Comparison of ENCODE assay signal across 24 cellular contexts in the genomic region with DNA sequence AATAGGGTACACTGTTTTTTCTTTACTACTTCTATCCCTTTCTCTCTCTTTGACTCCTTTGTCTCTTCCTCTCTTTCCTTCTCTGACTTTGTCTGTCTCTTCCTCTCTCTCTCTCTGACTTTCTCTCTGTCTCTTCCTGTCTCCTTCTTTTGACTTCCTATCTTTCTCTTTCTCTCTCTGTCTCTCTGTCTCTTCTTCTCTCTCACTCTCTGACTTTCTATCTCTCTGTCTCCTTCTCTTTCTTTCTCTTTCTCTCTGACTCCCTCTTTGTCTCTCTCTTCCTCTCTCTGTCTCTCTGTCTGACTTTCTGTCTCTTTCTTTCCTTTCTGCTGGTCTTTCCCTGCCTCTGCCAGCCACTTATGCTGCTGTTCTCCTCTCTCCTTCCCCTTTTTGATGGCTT.
DNase-seq lines count a peak whose midpoint lies in the region; ATAC-seq and TF ChIP-seq lines count a peak whose summit lies in the region.
"Had no signal": no experiment of that assay in that cellular context is flagged by ENCODE, and none has a peak within 500 bp of the region (broad histone marks: within the 10 kb centered on the region; RNA-seq: fewer than 3 reads in every experiment).

No MANE protein-coding gene starts in this region.

- H3K14ac ChIP-seq in mesenchymal stem cell (ENCODE audit: low read length in 2 of 2): no peak overlapping the region

- intact Hi-C loops in natural killer cell (cut with micrococcal nuclease): no loop called here
- intact Hi-C loops in activated T-helper 2 cell treated with anti-CD3 and anti-CD28 coated beads, Interferon-gamma antibody, Interleukin-2, Interleukin-4, amounts not matched to agents 10 μg/mL and 5 μg/mL and 100 μg/mL, durations not matched to agents 14 hours and 24 hours and 36 hours (cut with micrococcal nuclease): no loop called here

- H3K9me3 ChIP-seq in mesenchymal stem cell (ENCODE audit: control insufficient read depth, low read length): no peaks in the 10 kb centered on the region
- H3K9me3 ChIP-seq: body of pancreas, esophagus muscularis mucosa, mucosa of descending colon, prostate gland had no signal

- peak overlapping the region; percentile 2 for H3K4me3 Mint-ChIP-seq in natural killer cell treated with Interleukin-12 subunit alpha and Interleukin-12 subunit beta and Interleukin-15 and Interleukin-18, amount 100 ng/mL, for 72 hours
- H3K4me3 Mint-ChIP-seq in natural killer cell: no peak overlapping the region
- no peak overlapping the region for H3K4me3 Mint-ChIP-seq in activated naive CD8-positive, alpha-beta T cell treated with anti-CD3 and anti-CD28 coated beads for 36 hours
- H3K4me3 Mint-ChIP-seq in activated T-helper 2 cell treated with anti-CD3 and anti-CD28 coated beads, Interferon-gamma antibody, Interleukin-2, Interleukin-4, amounts not matched to agents 10 μg/mL and 5 μg/mL and 100 μg/mL, durations not matched to agents 14 hours and 24 hours and 36 hours (ENCODE audit: low read depth): no peak overlapping the region
- H3K4me3 Mint-ChIP-seq: activated CD4-positive, alpha-beta T cell treated with anti-CD3 and anti-CD28 coated beads for 36 hours; CD4-positive, alpha-beta T cell had no signal

- H2BK120ac ChIP-seq in mesenchymal stem cell (ENCODE audit: low read depth, low read length): peak overlapping the region; percentile 49

- peaks cover 4% of the 10 kb centered on the region for H3K36me3 Mint-ChIP-seq in natural killer cell treated with Interleukin-12 subunit alpha and Interleukin-12 subunit beta and Interleukin-15 and Interleukin-18, amount 100 ng/mL, for 72 hours
- H3K36me3 Mint-ChIP-seq in natural killer cell: no peaks in the 10 kb centered on the region
- peaks cover 14% of the 10 kb centered on the region for H3K36me3 Mint-ChIP-seq in activated naive CD8-positive, alpha-beta T cell treated with anti-CD3 and anti-CD28 coated beads for 36 hours
- H3K36me3 Mint-ChIP-seq in activated T-helper 2 cell treated with anti-CD3 and anti-CD28 coated beads, Interferon-gamma antibody, Interleukin-2, Interleukin-4, amounts not matched to agents 10 μg/mL and 5 μg/mL and 100 μg/mL, durations not matched to agents 14 hours and 24 hours and 36 hours (ENCODE audit: low read depth): no peaks in the 10 kb centered on the region

- no peak for ATAC-seq in natural killer cell treated with Interleukin-12 subunit alpha and Interleukin-12 subunit beta and Interleukin-15 and Interleukin-18, amount 100 ng/mL, for 72 hours
- ATAC-seq in natural killer cell (no peak), GM18498 (IDR thresholded peaks at IDR 0.05; ENCODE audit: unreplicated experiment) (no peak)
- ATAC-seq: activated CD4-positive, alpha-beta T cell treated with anti-CD3 and anti-CD28 coated beads for 36 hours; body of pancreas; left lobe of liver; mucosa of descending colon had no signal

- no peak overlapping the region for H3K4me2 ChIP-seq in mesenchymal stem cell (ENCODE audit: low read length, poor library complexity, severe bottlenecking)

- no peak for TF ChIP-seq CTCF in natural killer cell (IDR thresholded peaks at IDR 0.05)

- H3K36me3 ChIP-seq in mesenchymal stem cell (ENCODE audit: control insufficient read depth in 1 of 2, insufficient read depth in 2 of 2, low read depth in 1 of 2, low read length in 2 of 2): no peaks in the 10 kb centered on the region
- H3K36me3 ChIP-seq: esophagus muscularis mucosa, prostate gland, SJSA1 had no signal

- no peaks in the 10 kb centered on the region for H3K9me3 Mint-ChIP-seq in natural killer cell treated with Interleukin-12 subunit alpha and Interleukin-12 subunit beta and Interleukin-15 and Interleukin-18, amount 100 ng/mL, for 72 hours
- H3K9me3 Mint-ChIP-seq in natural killer cell: no peaks in the 10 kb centered on the region
- H3K9me3 Mint-ChIP-seq in activated naive CD8-positive, alpha-beta T cell treated with anti-CD3 and anti-CD28 coated beads for 36 hours: peaks cover 5% of the 10 kb centered on the region
- H3K9me3 Mint-ChIP-seq in activated T-helper 2 cell treated with anti-CD3 and anti-CD28 coated beads, Interferon-gamma antibody, Interleukin-2, Interleukin-4, amounts not matched to agents 10 μg/mL and 5 μg/mL and 100 μg/mL, durations not matched to agents 14 hours and 24 hours and 36 hours: peaks cover 3% of the 10 kb centered on the region
- H3K9me3 Mint-ChIP-seq: CD4-positive, alpha-beta T cell had no signal

- H2BK5ac ChIP-seq in mesenchymal stem cell (ENCODE audit: low read depth, low read length, poor library complexity, severe bottlenecking): no peak overlapping the region

- H3K4me3 ChIP-seq in mesenchymal stem cell (ENCODE audit: insufficient read depth in 1 of 2, low read depth in 1 of 2, low read length in 2 of 2): no peak overlapping the region
- H3K4me3 ChIP-seq: body of pancreas, esophagus muscularis mucosa, mucosa of descending colon, prostate gland, SJSA1 had no signal

- H4K8ac ChIP-seq in mesenchymal stem cell (ENCODE audit: low read length): no peak overlapping the region

- no peak overlapping the region for H3K27ac ChIP-seq in mesenchymal stem cell (ENCODE audit: low read length, poor library complexity, severe bottlenecking)
- H3K27ac ChIP-seq: body of pancreas, esophagus muscularis mucosa, prostate gland, SJSA1 had no signal

- no peak for DNase-seq in natural killer cell treated with Interleukin-12 subunit alpha and Interleukin-12 subunit beta and Interleukin-15 and Interleukin-18, amount 100 ng/mL, for 72 hours (ENCODE audit: low spot score)
- DNase-seq in natural killer cell (no peak), mesenchymal stem cell (no peak), activated gamma-delta T cell (lab: John Stamatoyannopoulos, UW) (no peak)
- DNase-seq in activated naive CD8-positive, alpha-beta T cell treated with anti-CD3 and anti-CD28 coated beads for 36 hours: no peak
- DNase-seq in activated T-helper 2 cell treated with anti-CD3 and anti-CD28 coated beads, Interferon-gamma antibody, Interleukin-2, Interleukin-4, amounts not matched to agents 10 μg/mL and 5 μg/mL and 100 μg/mL, durations not matched to agents 14 hours and 24 hours and 36 hours (ENCODE audit: low spot score): no peak
- DNase-seq: activated CD4-positive, alpha-beta T cell treated with anti-CD3 and anti-CD28 coated beads for 36 hours; body of pancreas; CD4-positive, alpha-beta T cell; DMS153; effector CD8-positive, alpha-beta T cell; hypothalamus; IMR-90; mucosa of descending colon; NCI-H1092; NCI-H187; NCI-H526 treated with DMSO at 0.1 percent for 48 hours; stimulated activated CD8-positive, alpha-beta memory T cell treated with anti-CD3 and anti-CD28 coated beads, Interleukin-4, amount 100 ng/mL, for 48 hours; T-helper 2 cell had no signal

- peak overlapping the region; percentile 3 to 19 for H3K27ac Mint-ChIP-seq in natural killer cell treated with Interleukin-12 subunit alpha and Interleukin-12 subunit beta and Interleukin-15 and Interleukin-18, amount 100 ng/mL, for 72 hours
- no peak overlapping the region for H3K27ac Mint-ChIP-seq in natural killer cell
- H3K27ac Mint-ChIP-seq in activated naive CD8-positive, alpha-beta T cell treated with anti-CD3 and anti-CD28 coated beads for 36 hours: peak overlapping the region; percentile 7
- no peak overlapping the region for H3K27ac Mint-ChIP-seq in activated T-helper 2 cell treated with anti-CD3 and anti-CD28 coated beads, Interferon-gamma antibody, Interleukin-2, Interleukin-4, amounts not matched to agents 10 μg/mL and 5 μg/mL and 100 μg/mL, durations not matched to agents 14 hours and 24 hours and 36 hours
- H3K27ac Mint-ChIP-seq: activated CD4-positive, alpha-beta T cell treated with anti-CD3 and anti-CD28 coated beads for 36 hours; CD4-positive, alpha-beta T cell had no signal

- peaks cover 6 to 9% of the 10 kb centered on the region in 2 donors for H3K4me1 Mint-ChIP-seq in natural killer cell treated with Interleukin-12 subunit alpha and Interleukin-12 subunit beta and Interleukin-15 and Interleukin-18, amount 100 ng/mL, for 72 hours (ENCODE audit: low read depth in 2 of 2)
- H3K4me1 Mint-ChIP-seq in natural killer cell: peaks cover 0 to 7% of the 10 kb centered on the region in 2 donors
- H3K4me1 Mint-ChIP-seq in activated naive CD8-positive, alpha-beta T cell treated with anti-CD3 and anti-CD28 coated beads for 36 hours: peaks cover 22% of the 10 kb centered on the region
- H3K4me1 Mint-ChIP-seq in activated T-helper 2 cell treated with anti-CD3 and anti-CD28 coated beads, Interferon-gamma antibody, Interleukin-2, Interleukin-4, amounts not matched to agents 10 μg/mL and 5 μg/mL and 100 μg/mL, durations not matched to agents 14 hours and 24 hours and 36 hours (ENCODE audit: low read depth): peaks cover 7% of the 10 kb centered on the region

- no peak overlapping the region for H3K18ac ChIP-seq in mesenchymal stem cell (ENCODE audit: low read depth in 1 of 2, low read length in 2 of 2)

- H2AK5ac ChIP-seq in mesenchymal stem cell (ENCODE audit: low read length, severe bottlenecking): no peak overlapping the region

- H4K91ac ChIP-seq in mesenchymal stem cell (ENCODE audit: low read length): no peak overlapping the region

- peaks cover 1% of the 10 kb centered on the region for H3K4me1 ChIP-seq in mesenchymal stem cell (ENCODE audit: control insufficient read depth, insufficient read depth, low read depth, low read length)
- H3K4me1 ChIP-seq: body of pancreas, prostate gland had no signal

- no peaks in the 10 kb centered on the region for H3K27me3 ChIP-seq in mesenchymal stem cell (ENCODE audit: control insufficient read depth in 1 of 2, insufficient read depth in 1 of 2, low read length in 2 of 2)
- H3K27me3 ChIP-seq: body of pancreas, esophagus muscularis mucosa, SJSA1 had no signal

- no peak overlapping the region for H3K4ac ChIP-seq in mesenchymal stem cell (ENCODE audit: low read depth in 1 of 2, low read length in 2 of 2)

- H3K79me1 ChIP-seq in mesenchymal stem cell (replicated peaks; ENCODE audit: low read length, poor library complexity, severe bottlenecking): no peaks in the 10 kb centered on the region

- no peak overlapping the region for H2BK12ac ChIP-seq in mesenchymal stem cell (ENCODE audit: low read length in 2 of 2)

- no peak overlapping the region for H3K23ac ChIP-seq in mesenchymal stem cell (ENCODE audit: low read length in 2 of 2)

- peak overlapping the region; percentile 51 for H2AFZ ChIP-seq in mesenchymal stem cell (ENCODE audit: low read depth, low read length)

- H3K27me3 Mint-ChIP-seq in natural killer cell treated with Interleukin-12 subunit alpha and Interleukin-12 subunit beta and Interleukin-15 and Interleukin-18, amount 100 ng/mL, for 72 hours: peaks cover 3 to 9% of the 10 kb centered on the region in 2 donors
- peaks cover 13 to 18% of the 10 kb centered on the region in 2 donors for H3K27me3 Mint-ChIP-seq in natural killer cell (ENCODE audit: low read depth in 2 of 2)
- H3K27me3 Mint-ChIP-seq in activated naive CD8-positive, alpha-beta T cell treated with anti-CD3 and anti-CD28 coated beads for 36 hours: no peaks in the 10 kb centered on the region
- H3K27me3 Mint-ChIP-seq in activated T-helper 2 cell treated with anti-CD3 and anti-CD28 coated beads, Interferon-gamma antibody, Interleukin-2, Interleukin-4, amounts not matched to agents 10 μg/mL and 5 μg/mL and 100 μg/mL, durations not matched to agents 14 hours and 24 hours and 36 hours (ENCODE audit: low read depth): peaks cover 58% of the 10 kb centered on the region
- H3K27me3 Mint-ChIP-seq: activated CD4-positive, alpha-beta T cell treated with anti-CD3 and anti-CD28 coated beads for 36 hours; CD4-positive, alpha-beta T cell had no signal

- H3K9ac ChIP-seq in mesenchymal stem cell (ENCODE audit: low read length): peak overlapping the region; percentile 41

- no peak overlapping the region for H2BK15ac ChIP-seq in mesenchymal stem cell (ENCODE audit: low read depth, poor library complexity, severe bottlenecking)

Comparison
In these comparisons a context has a peak if more than half of its experiments do, and no peak if none do; other contexts are left out.
1. H3K27ac Mint-ChIP-seq: peak in natural killer cell treated with Interleukin-12 subunit alpha and Interleukin-12 subunit beta and Interleukin-15 and Interleukin-18, amount 100 ng/mL, for 72 hours (2 of 2) and activated naive CD8-positive, alpha-beta T cell treated with anti-CD3 and anti-CD28 coated beads for 36 hours (single experiment); none in natural killer cell (0 of 2) and activated T-helper 2 cell treated with anti-CD3 and anti-CD28 coated beads, Interferon-gamma antibody, Interleukin-2, Interleukin-4, amounts not matched to agents 10 μg/mL and 5 μg/mL and 100 μg/mL, durations not matched to agents 14 hours and 24 hours and 36 hours (single experiment).